17 cellular contexts compared by ENCODE assay signal in the genomic region with DNA sequence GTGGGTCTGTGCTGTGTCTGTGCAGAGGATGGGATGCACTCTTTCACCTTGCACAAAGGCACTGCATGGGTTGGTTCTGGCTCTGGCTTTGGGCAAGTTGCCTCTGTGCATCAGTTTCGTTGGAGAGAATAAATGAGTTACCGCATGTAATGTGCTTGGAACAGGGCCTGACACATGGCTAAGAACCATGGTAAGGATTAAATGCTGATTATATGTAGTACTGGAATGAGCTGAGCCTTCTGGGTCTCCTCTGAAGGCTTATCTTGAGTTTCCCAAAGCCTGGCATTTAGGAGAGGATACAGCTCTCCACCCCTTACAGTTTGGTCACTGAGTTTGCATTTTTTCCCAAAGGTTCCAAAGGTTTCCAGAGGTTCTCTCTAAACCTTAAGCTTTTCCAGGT.
DNase-seq lines count a peak whose midpoint lies in the region; ATAC-seq and TF ChIP-seq lines count a peak whose summit lies in the region.
"Had no signal": no experiment of that assay in that cellular context is flagged by ENCODE, and none has a peak within 500 bp of the region (broad histone marks: within the 10 kb centered on the region; RNA-seq: fewer than 3 reads in every experiment).

No MANE protein-coding gene starts in this region.

- no peak for DNase-seq in GM23338 (ENCODE audit: low spot score)
- no peak for DNase-seq in activated T-helper 1 cell treated with anti-CD3 and anti-CD28 coated beads, Interleukin-12 subunit alpha, Interleukin-12 subunit beta, Interleukin-2, Interleukin-4 antibody, amounts not matched to agents 30 ng/mL and 10 ng/mL and 1 ng/mL, durations not matched to agents 14 hours and 24 hours and 36 hours (ENCODE audit: low spot score)
- DNase-seq in hepatocyte (ENCODE audit: low spot score): no peak
- peak; percentile 29 for DNase-seq in spleen
- DNase-seq in stomach: no peak
- no peak for DNase-seq in DMS153 treated with DMSO at 0.1 percent for 48 hours (lab: John Stamatoyannopoulos, UW; ENCODE audit: unreplicated experiment)
- DNase-seq: 8988T; AML-193; Calu3; CD4-positive, CD25-positive, alpha-beta regulatory T cell; DMS 273 treated with DMSO at 0.1 percent for 48 hours; DMS79; GOT3; H9 had no signal

- H3K36me3 ChIP-seq in GM23338 (ENCODE audit: insufficient read depth) (no peaks in the 10 kb centered on the region), hepatocyte (replicated peaks; ENCODE audit: insufficient read depth, low read depth) (no peaks in the 10 kb centered on the region), spleen (no peaks in the 10 kb centered on the region), stomach (no peaks in the 10 kb centered on the region)
- H3K36me3 ChIP-seq: BLaER1 had no signal

- H3K27me3 Mint-ChIP-seq in GM23338 (ENCODE audit: insufficient read depth, low read depth, poor library complexity): peaks cover 9% of the 10 kb centered on the region
- no peaks in the 10 kb centered on the region for H3K27me3 Mint-ChIP-seq in activated T-helper 1 cell treated with anti-CD3 and anti-CD28 coated beads, Interleukin-12 subunit alpha, Interleukin-12 subunit beta, Interleukin-2, Interleukin-4 antibody, amounts not matched to agents 30 ng/mL and 10 ng/mL and 1 ng/mL, durations not matched to agents 14 hours and 24 hours and 36 hours (ENCODE audit: insufficient read depth)
- H3K27me3 Mint-ChIP-seq: CD4-positive, CD25-positive, alpha-beta regulatory T cell had no signal

- ATAC-seq in GM23338 (no peak), HG03378 (IDR thresholded peaks at IDR 0.05; ENCODE audit: unreplicated experiment) (no peak)
- ATAC-seq: GM12878 had no signal

- intact Hi-C loops in activated T-helper 1 cell treated with anti-CD3 and anti-CD28 coated beads, Interleukin-12 subunit alpha, Interleukin-12 subunit beta, Interleukin-2, Interleukin-4 antibody, amounts not matched to agents 30 ng/mL and 10 ng/mL and 1 ng/mL, durations not matched to agents 14 hours and 24 hours and 36 hours (cut with micrococcal nuclease): loop anchor here (5.0 kb wide), 1 partner anchor 77 kb away; no protein-coding TSS in a partner anchor
- intact Hi-C loops in spleen (cut with DNase I; ENCODE audit: low total_unique reads) (no loop called here), stomach (cut with DNase I; ENCODE audit: low total_unique reads) (no loop called here)

- H3K4me3 Mint-ChIP-seq in GM23338: no peak overlapping the region
- no peak overlapping the region for H3K4me3 Mint-ChIP-seq in activated T-helper 1 cell treated with anti-CD3 and anti-CD28 coated beads, Interleukin-12 subunit alpha, Interleukin-12 subunit beta, Interleukin-2, Interleukin-4 antibody, amounts not matched to agents 30 ng/mL and 10 ng/mL and 1 ng/mL, durations not matched to agents 14 hours and 24 hours and 36 hours
- H3K4me3 Mint-ChIP-seq: CD4-positive, CD25-positive, alpha-beta regulatory T cell; H9 had no signal

- TF ChIP-seq EP300 in stomach (IDR thresholded peaks at IDR 0.05): no peak

- H3K79me2 ChIP-seq in GM23338 (replicated peaks; ENCODE audit: insufficient read depth) (peaks cover 92% of the 10 kb centered on the region), hepatocyte (peaks cover 81% of the 10 kb centered on the region)

- no peak for TF ChIP-seq CTCF in GM23338 (conservative IDR thresholded peaks at IDR 0.05; ENCODE audit: low read depth in 2 of 2)
- TF ChIP-seq CTCF in hepatocyte (IDR thresholded peaks at IDR 0.05; ENCODE audit: poor library complexity): no peak
- TF ChIP-seq CTCF in spleen (IDR thresholded peaks at IDR 0.05 in 8 of 11, conservative IDR thresholded peaks at IDR 0.05 in 3 of 11): no peak
- TF ChIP-seq CTCF in stomach (IDR thresholded peaks at IDR 0.05): no peak

- H3K27ac Mint-ChIP-seq in GM23338: no peak overlapping the region
- peak overlapping the region; percentile 49 for H3K27ac Mint-ChIP-seq in activated T-helper 1 cell treated with anti-CD3 and anti-CD28 coated beads, Interleukin-12 subunit alpha, Interleukin-12 subunit beta, Interleukin-2, Interleukin-4 antibody, amounts not matched to agents 30 ng/mL and 10 ng/mL and 1 ng/mL, durations not matched to agents 14 hours and 24 hours and 36 hours

- H3K4me3 ChIP-seq in GM23338 (no peak overlapping the region), hepatocyte (no peak overlapping the region), spleen (no peak overlapping the region), stomach (no peak overlapping the region)
- H3K4me3 ChIP-seq: BLaER1, GM12878 had no signal

- peaks cover 60% of the 10 kb centered on the region for H3K4me1 Mint-ChIP-seq in GM23338
- H3K4me1 Mint-ChIP-seq in activated T-helper 1 cell treated with anti-CD3 and anti-CD28 coated beads, Interleukin-12 subunit alpha, Interleukin-12 subunit beta, Interleukin-2, Interleukin-4 antibody, amounts not matched to agents 30 ng/mL and 10 ng/mL and 1 ng/mL, durations not matched to agents 14 hours and 24 hours and 36 hours (ENCODE audit: low read depth): peaks cover 86% of the 10 kb centered on the region

- H3K4me2 ChIP-seq in GM23338: 0 out of 2 replicates have a peak overlapping the region, but pooled peaks have one; percentile 8
- H3K4me2 ChIP-seq in hepatocyte: no peak overlapping the region
- H3K4me2 ChIP-seq: BLaER1 had no signal

- TF ChIP-seq POLR2A in spleen (IDR thresholded peaks at IDR 0.05) (no peak), stomach (IDR thresholded peaks at IDR 0.05) (no peak)

- H3K27me3 ChIP-seq in GM23338 (ENCODE audit: insufficient read depth) (no peaks in the 10 kb centered on the region), hepatocyte (no peaks in the 10 kb centered on the region), spleen (replicated peaks in 1 of 7) (no peaks in the 10 kb centered on the region), stomach (no peaks in the 10 kb centered on the region)
- H3K27me3 ChIP-seq: BLaER1 had no signal

- H3K9me3 Mint-ChIP-seq in GM23338: no peaks in the 10 kb centered on the region; the same call in 2 of the 3 replicates
- no peaks in the 10 kb centered on the region for H3K9me3 Mint-ChIP-seq in activated T-helper 1 cell treated with anti-CD3 and anti-CD28 coated beads, Interleukin-12 subunit alpha, Interleukin-12 subunit beta, Interleukin-2, Interleukin-4 antibody, amounts not matched to agents 30 ng/mL and 10 ng/mL and 1 ng/mL, durations not matched to agents 14 hours and 24 hours and 36 hours
- H3K9me3 Mint-ChIP-seq: CD4-positive, CD25-positive, alpha-beta regulatory T cell; H9 had no signal

- H3K36me3 Mint-ChIP-seq in GM23338 (ENCODE audit: low read depth): no peaks in the 10 kb centered on the region
- peaks cover 11% of the 10 kb centered on the region for H3K36me3 Mint-ChIP-seq in activated T-helper 1 cell treated with anti-CD3 and anti-CD28 coated beads, Interleukin-12 subunit alpha, Interleukin-12 subunit beta, Interleukin-2, Interleukin-4 antibody, amounts not matched to agents 30 ng/mL and 10 ng/mL and 1 ng/mL, durations not matched to agents 14 hours and 24 hours and 36 hours (ENCODE audit: low read depth)
- H3K36me3 Mint-ChIP-seq: CD4-positive, CD25-positive, alpha-beta regulatory T cell had no signal

- H3K9me3 ChIP-seq in hepatocyte (ENCODE audit: low read depth) (no peaks in the 10 kb centered on the region), spleen (no peaks in the 10 kb centered on the region), stomach (no peaks in the 10 kb centered on the region)
- H3K9me3 ChIP-seq: BLaER1 had no signal

- 63% methylated on average over 2 of the region's 2 CpGs for WGBS in hepatocyte (ENCODE audit: low lambda C conversion rate, missing lambda C conversion rate)
- WGBS in spleen, 5 donors: 72 to 94% (median 92%) methylated on average over 2 of the region's 2 CpGs
- WGBS in stomach, 5 donors: 62 to 87% (median 77%) methylated on average over 2 of the region's 2 CpGs

- 0 out of 2 replicates have a peak overlapping the region, but pooled peaks have one; percentile 20 for H3K27ac ChIP-seq in GM23338 (ENCODE audit: low read depth)
- peak overlapping the region; percentile 55 for H3K27ac ChIP-seq in hepatocyte
- H3K27ac ChIP-seq in spleen: no peak overlapping the region
- H3K27ac ChIP-seq in stomach: no peak overlapping the region
- H3K27ac ChIP-seq: BLaER1 had no signal

- H4K20me1 ChIP-seq in GM23338 (replicated peaks; ENCODE audit: insufficient read depth) (peaks cover 6% of the 10 kb centered on the region; the same call in 1 of the 2 replicates), hepatocyte (ENCODE audit: insufficient read depth, poor library complexity, severe bottlenecking) (no peaks in the 10 kb centered on the region)

- H2AFZ ChIP-seq in GM23338: no peak overlapping the region
- no peak overlapping the region for H2AFZ ChIP-seq in hepatocyte

- no peaks in the 10 kb centered on the region; the same call in 1 of the 2 replicates for H3K9me2 ChIP-seq in GM23338 (ENCODE audit: insufficient read depth)
- no peaks in the 10 kb centered on the region for H3K9me2 ChIP-seq in hepatocyte (replicated peaks; ENCODE audit: insufficient read depth)

- peaks cover 6% of the 10 kb centered on the region; the same call in 1 of the 2 replicates for H3F3A ChIP-seq in GM23338 (replicated peaks; ENCODE audit: low read depth)

- peaks cover 40% of the 10 kb centered on the region for H3K4me1 ChIP-seq in GM23338 (ENCODE audit: insufficient read depth)
- peaks cover 39% of the 10 kb centered on the region for H3K4me1 ChIP-seq in hepatocyte (ENCODE audit: insufficient read depth)
- H3K4me1 ChIP-seq in spleen: peaks cover 22 to 86% (median 47%) of the 10 kb centered on the region in 6 donors
- H3K4me1 ChIP-seq in stomach: peaks cover 14 to 67% (median 43%) of the 10 kb centered on the region in 4 donors

Comparison
In these comparisons a context has a peak if more than half of its experiments do, and no peak if none do; other contexts are left out.
1. H3K27ac ChIP-seq: peak in GM23338 (single experiment) and hepatocyte (single experiment); none in spleen (0 of 8) and stomach (0 of 5).